Comparison of ENCODE assay signal across 10 cellular contexts in the genomic region with DNA sequence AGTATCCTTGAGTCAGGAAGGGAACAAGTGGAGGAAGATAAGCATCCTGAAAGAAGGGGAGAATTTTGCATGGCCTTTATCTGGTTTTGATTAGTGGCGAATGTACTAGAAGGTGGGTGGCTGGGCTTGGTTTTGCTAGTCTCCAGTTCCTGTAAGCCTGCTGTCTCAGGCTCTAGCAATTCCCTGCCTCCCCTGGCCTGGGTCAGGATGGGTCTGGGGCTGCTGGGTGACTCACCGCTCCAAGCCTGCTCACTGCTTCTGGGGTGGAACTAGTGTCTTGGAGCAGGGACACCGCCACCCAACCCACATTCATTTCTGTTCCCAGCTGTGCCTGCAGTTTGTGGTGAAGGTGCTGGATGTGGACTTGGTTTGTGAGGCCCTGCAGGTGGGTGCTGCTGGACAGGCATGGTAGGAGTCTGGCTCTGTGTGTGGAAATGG. TPM values are rescaled to one million over a fixed set of nuclear protein-coding genes. Genes with fewer than 3 reads are reported as not detected.
A peak's percentile ranks its signal among the peaks of the same experiment; 100 is the strongest.
DNase-seq lines count a peak whose midpoint lies in the region; ATAC-seq and TF ChIP-seq lines count a peak whose summit lies in the region.
"Had no signal": no experiment of that assay in that cellular context is flagged by ENCODE, and none has a peak within 500 bp of the region (broad histone marks: within the 10 kb centered on the region; RNA-seq: fewer than 3 reads in every experiment).

No MANE protein-coding gene starts in this region.

- H3K36me3 ChIP-seq in mesodermal cell (ENCODE audit: control insufficient read depth, insufficient read depth, low read length), result peaks cover 41% of the 10 kb centered on the region

- peak; percentile 74 for DNase-seq in HFF-Myc (ENCODE audit: extremely low read depth, low read depth)
- DNase-seq in cardiac fibroblast (ENCODE audit: low read depth in 2 of 2), result peak; percentile 59 to 63
- DNase-seq in SHP77 treated with DMSO at 0.1 percent for 48 hours (lab: John Stamatoyannopoulos, UW), result no peak
- DNase-seq in omental fat pad (ENCODE audit: low spot score), result no peak
- DNase-seq in HuH-7.5 (ENCODE audit: low spot score), result no peak
- no peak for DNase-seq in SKM-1 (lab: John Stamatoyannopoulos, UW; ENCODE audit: unreplicated experiment)
- DNase-seq: GF-D8 had no signal

- no peak overlapping the region for H3K4me3 ChIP-seq in HFF-Myc (replicated peaks; ENCODE audit: low read depth, low read length)
- H3K4me3 ChIP-seq in cardiac fibroblast (replicated peaks in 1 of 2; ENCODE audit: low read depth in 2 of 2, low read length in 2 of 2), result no peak overlapping the region
- H3K4me3 ChIP-seq in mesodermal cell (ENCODE audit: extremely low read depth, insufficient read depth, low read length, poor library complexity, severe bottlenecking), result no peak overlapping the region

- peak overlapping the region; percentile 94 for H3K27ac ChIP-seq in 22Rv1
- H3K27ac ChIP-seq in mesodermal cell (ENCODE audit: low read depth, low read length, severe bottlenecking), result peak overlapping the region; percentile 91
- H3K27ac ChIP-seq: HL-60 had no signal

- H3K4me1 ChIP-seq in mesodermal cell (ENCODE audit: control insufficient read depth, insufficient read depth, low read length, poor library complexity, severe bottlenecking), result peaks cover 54% of the 10 kb centered on the region

- WGBS in mesodermal cell (ENCODE audit: insufficient coverage in 2 of 2), 2 experiments, result 63 to 82% methylated on average over 2 of the region's 3 CpGs

- ATAC-seq in omental fat pad (ENCODE audit: low FRiP score), result no peak

- TF ChIP-seq CTCF in 22Rv1 (IDR thresholded peaks at IDR 0.05), result no peak
- TF ChIP-seq CTCF in HFF-Myc (IDR thresholded peaks at IDR 0.05; ENCODE audit: low read depth, low read length, missing control alignments), result no peak
- TF ChIP-seq CTCF in cardiac fibroblast (IDR thresholded peaks at IDR 0.05; ENCODE audit: low read depth, low read length), result no peak
- no peak for TF ChIP-seq CTCF in omental fat pad (IDR thresholded peaks at IDR 0.05)

- H3K9me3 ChIP-seq in mesodermal cell (ENCODE audit: control insufficient read depth, low read length), result no peaks in the 10 kb centered on the region

RNA-seq across cellular contexts. Expression of a gene that starts 3.4 kb away (rescaled TPM):
- polyA plus RNA-seq in mesodermal cell (2013, experiment 1 of 2), result 7.2 TPM
- polyA plus RNA-seq in mesodermal cell (2013, experiment 2 of 2), result 5.3 TPM
- 10 to 100 TPM in 2 of 4 donors, 1 to 10 TPM in 2; 7.5 to 29.8 (median 12.2) TPM for total RNA-seq in omental fat pad

RNA-seq across cellular contexts. Expression of a gene that starts 4.6 kb away (rescaled TPM):
- polyA plus RNA-seq in mesodermal cell (2013, experiment 1 of 2), result not detected
- not detected for polyA plus RNA-seq in mesodermal cell (2013, experiment 2 of 2)
- total RNA-seq in omental fat pad, result 1 to 10 TPM in 1 of 4 donors, under 1 TPM in 1, not detected in 2; 0.65 to 6.3 TPM

RNA-seq across cellular contexts. Expression of a gene that starts 11.6 kb away (rescaled TPM):
- 24.7 TPM for polyA plus RNA-seq in mesodermal cell (2013, experiment 1 of 2)
- 19.3 TPM for polyA plus RNA-seq in mesodermal cell (2013, experiment 2 of 2)
- total RNA-seq in omental fat pad, result 100 to 1,000 TPM in 1 of 4 donors, 10 to 100 TPM in 3; 27.6 to 156 (median 73.9) TPM

RNA-seq across cellular contexts. Expression of a gene that starts 23.8 kb away (rescaled TPM):
- 0.26 TPM for polyA plus RNA-seq in mesodermal cell (2013, experiment 1 of 2)
- polyA plus RNA-seq in mesodermal cell (2013, experiment 2 of 2), result 0.40 TPM
- under 1 TPM in 1 of 4 donors, not detected in 3; 0.24 TPM for total RNA-seq in omental fat pad

RNA-seq across cellular contexts. Expression of a gene that starts 31.3 kb away (rescaled TPM):
- polyA plus RNA-seq in mesodermal cell (2013, experiment 1 of 2), result 2.7 TPM
- 6.1 TPM for polyA plus RNA-seq in mesodermal cell (2013, experiment 2 of 2)
- total RNA-seq in omental fat pad, result under 1 TPM; 0.09 to 0.63 (median 0.43) TPM

Comparison
In these comparisons a context has a peak if more than half of its experiments do, and no peak if none do; other contexts are left out.
1. DNase-seq: peak in HFF-Myc (single experiment) and cardiac fibroblast (2 of 2); none in SHP77 treated with DMSO at 0.1 percent for 48 hours (single experiment), omental fat pad (single experiment), HuH-7.5 (single experiment) and SKM-1 (single experiment).